ENCODE assay signal across 1 cellular context in genomic region chr1:150221552-150221951, GRCh38.
TF ChIP-seq lines count a peak whose summit lies in the region.

No MANE protein-coding gene starts in this region.

TF ChIP-seq in liver, 16 proteins besides CTCF, POLR2A, EP300 and RAD21 (continued from another document):
- TF ChIP-seq REST (IDR thresholded peaks at IDR 0.05): no peak
- no peak for TF ChIP-seq ATF3 (IDR thresholded peaks at IDR 0.05)
- no peak for TF ChIP-seq HNF4A (conservative IDR thresholded peaks at IDR 0.05)
TF ChIP-seq in liver: peak in this region for 0.
